Comparison of ENCODE assay signal across 15 cellular contexts in the genomic region with DNA sequence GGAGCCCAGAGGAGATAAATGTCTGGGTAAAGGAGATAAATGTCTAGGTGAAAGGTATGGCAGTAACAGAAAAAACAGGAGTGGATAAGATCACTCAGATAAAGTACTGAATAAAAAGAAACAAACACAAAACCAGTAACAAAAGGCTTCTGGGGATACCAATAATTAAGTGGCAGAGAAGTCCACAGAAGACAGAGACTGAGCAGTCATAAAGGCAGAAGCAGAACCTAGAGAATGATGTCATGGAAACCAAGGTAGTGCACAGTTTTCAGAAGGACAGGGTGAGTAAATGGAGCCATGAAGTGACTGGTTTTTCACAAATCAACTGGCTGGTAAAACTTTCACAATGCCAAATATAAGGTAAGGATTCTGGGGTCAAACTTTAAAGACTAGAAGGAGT.
DNase-seq lines count a peak whose midpoint lies in the region; ATAC-seq and TF ChIP-seq lines count a peak whose summit lies in the region.
"Had no signal": no experiment of that assay in that cellular context is flagged by ENCODE, and none has a peak within 500 bp of the region (broad histone marks: within the 10 kb centered on the region; RNA-seq: fewer than 3 reads in every experiment).

No MANE protein-coding gene starts in this region.

- POLR2A ChIA-PET in GM10248 (lab: Yijun Ruan, JAX) = no interaction called here

- no peak overlapping the region for H3K27ac Mint-ChIP-seq in natural killer cell treated with Interleukin-12 subunit alpha and Interleukin-12 subunit beta and Interleukin-15 and Interleukin-18, amount 100 ng/mL, for 72 hours
- H3K27ac Mint-ChIP-seq: brain had no signal

- TF ChIP-seq CTCF in GM10248 (IDR thresholded peaks at IDR 0.05; ENCODE audit: control extremely low read depth, extremely low read depth, low read depth, missing control alignments) = no peak

- DNase-seq in GM10248 (ENCODE audit: extremely low spot score) (peak; percentile 11), ecto neural progenitor cell (ENCODE audit: low spot score) (no peak), activated gamma-delta T cell (lab: John Stamatoyannopoulos, UW) (no peak), NCI-H2227 (lab: John Stamatoyannopoulos, UW; ENCODE audit: unreplicated experiment) (no peak)
- DNase-seq in natural killer cell treated with Interleukin-12 subunit alpha and Interleukin-12 subunit beta and Interleukin-15 and Interleukin-18, amount 100 ng/mL, for 72 hours (ENCODE audit: low spot score) = no peak
- DNase-seq: activated T-cell treated with anti-CD3 and anti-CD28 coated beads, Interleukin-2, amount 50 U/mL, for 1 hour; gastrocnemius medialis; GOT3; posterior cingulate gyrus; stimulated activated CD8-positive, alpha-beta memory T cell treated with anti-CD3 and anti-CD28 coated beads, Interleukin-4, amount 100 ng/mL, for 48 hours; WERI-Rb-1 had no signal

- ATAC-seq in GM18858 (IDR thresholded peaks at IDR 0.05; ENCODE audit: unreplicated experiment) (peak; percentile 90), GM21786 (IDR thresholded peaks at IDR 0.05; ENCODE audit: unreplicated experiment) (peak; percentile 91), HG03342 (IDR thresholded peaks at IDR 0.05; ENCODE audit: unreplicated experiment) (peak; percentile 64)
- no peak for ATAC-seq in natural killer cell treated with Interleukin-12 subunit alpha and Interleukin-12 subunit beta and Interleukin-15 and Interleukin-18, amount 100 ng/mL, for 72 hours
- ATAC-seq: gastrocnemius medialis had no signal

- no peaks in the 10 kb centered on the region for H3K9me3 Mint-ChIP-seq in natural killer cell treated with Interleukin-12 subunit alpha and Interleukin-12 subunit beta and Interleukin-15 and Interleukin-18, amount 100 ng/mL, for 72 hours
- H3K9me3 Mint-ChIP-seq: brain had no signal

- CTCF ChIA-PET in GM10248 (lab: Yijun Ruan, JAX) = no interaction called here

- peaks cover 24% of the 10 kb centered on the region for H3K36me3 Mint-ChIP-seq in natural killer cell treated with Interleukin-12 subunit alpha and Interleukin-12 subunit beta and Interleukin-15 and Interleukin-18, amount 100 ng/mL, for 72 hours

- H3K4me1 Mint-ChIP-seq in natural killer cell treated with Interleukin-12 subunit alpha and Interleukin-12 subunit beta and Interleukin-15 and Interleukin-18, amount 100 ng/mL, for 72 hours (ENCODE audit: low read depth in 2 of 2) = peaks cover 3% of the 10 kb centered on the region in 2 donors

- H3K4me3 Mint-ChIP-seq in natural killer cell treated with Interleukin-12 subunit alpha and Interleukin-12 subunit beta and Interleukin-15 and Interleukin-18, amount 100 ng/mL, for 72 hours = no peak overlapping the region
- H3K4me3 Mint-ChIP-seq: brain had no signal

- H3K27me3 Mint-ChIP-seq in natural killer cell treated with Interleukin-12 subunit alpha and Interleukin-12 subunit beta and Interleukin-15 and Interleukin-18, amount 100 ng/mL, for 72 hours = no peaks in the 10 kb centered on the region
- H3K27me3 Mint-ChIP-seq: brain had no signal

Comparison
In these comparisons a context has a peak if more than half of its experiments do, and no peak if none do; other contexts are left out.
1. ATAC-seq: peak in GM18858 (single experiment), GM21786 (single experiment) and HG03342 (single experiment); none in natural killer cell treated with Interleukin-12 subunit alpha and Interleukin-12 subunit beta and Interleukin-15 and Interleukin-18, amount 100 ng/mL, for 72 hours (0 of 2).